26 cellular contexts compared by ENCODE assay signal in the genomic region with DNA sequence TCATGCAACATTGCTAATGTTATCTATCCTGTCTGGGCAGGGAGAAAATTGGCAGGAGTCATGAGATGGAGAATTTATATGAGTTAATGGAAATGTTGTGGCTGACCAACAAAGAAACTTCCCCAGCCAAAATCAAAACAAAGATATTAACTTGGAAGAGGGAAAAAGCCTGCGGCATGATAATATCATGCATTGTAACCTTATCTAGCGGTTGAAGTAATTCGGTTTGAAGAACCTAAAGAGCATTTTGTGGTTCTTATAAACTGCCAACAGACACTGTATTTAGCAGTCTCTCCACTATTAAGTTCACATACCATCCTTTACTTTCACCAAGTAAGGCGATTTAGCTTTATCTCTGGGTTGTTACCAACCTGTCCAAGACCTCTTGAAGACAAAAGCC. TPM values are rescaled to one million over a fixed set of nuclear protein-coding genes. Genes with fewer than 3 reads are reported as not detected.
"Had no signal": no experiment of that assay in that cellular context is flagged by ENCODE, and none has a peak within 500 bp of the region (broad histone marks: within the 10 kb centered on the region; RNA-seq: fewer than 3 reads in every experiment).

No MANE protein-coding gene starts in this region.

- H3K27ac Mint-ChIP-seq: activated naive CD8-positive, alpha-beta T cell treated with anti-CD3 and anti-CD28 coated beads for 36 hours; brain; natural killer cell; type B pancreatic cell had no signal

- H3K4me1 Mint-ChIP-seq: activated naive CD8-positive, alpha-beta T cell treated with anti-CD3 and anti-CD28 coated beads for 36 hours; brain; natural killer cell had no signal

- H3K4me1 ChIP-seq: left ventricle myocardium inferior, prostate gland, spleen, vagina had no signal

- H3K36me3 ChIP-seq: left ventricle myocardium inferior, ovary, prostate gland, spleen, thoracic aorta, vagina had no signal

- DNase-seq: activated CD4-positive, alpha-beta T cell treated with anti-CD3 and anti-CD28 coated beads for 4 hours; activated CD4-positive, alpha-beta T cell treated with anti-CD3 and anti-CD28 coated beads, Interleukin-2, amount 50 U/mL, for 48 hours; activated CD4-positive, CD25-positive, alpha-beta regulatory T cell; activated CD8-positive, alpha-beta memory T cell treated with anti-CD3 and anti-CD28 coated beads, Interleukin-2, amount 50 U/mL, for 48 hours; activated naive CD4-positive, alpha-beta T cell treated with Interleukin-2 at 50 U/mL for 16 hours; activated naive CD8-positive, alpha-beta T cell treated with anti-CD3 and anti-CD28 coated beads for 36 hours; activated T-cell treated with anti-CD3 and anti-CD28 coated beads, Interleukin-2, amount 50 U/mL, for 4 hours; amniotic stem cell; effector CD8-positive, alpha-beta T cell; erythroblast; foreskin melanocyte; left ventricle myocardium inferior; midbrain; natural killer cell; ovary; spleen; stimulated activated CD4-positive, alpha-beta T cell treated with anti-CD3 and anti-CD28 coated beads, Interleukin-4, amount 100 ng/mL, for 24 hours; stimulated activated naive CD4-positive, alpha-beta T cell treated with Interleukin-2 at 50 U/mL for 16 hours; T-helper 9 cell had no signal

- H3K4me3 ChIP-seq: left ventricle myocardium inferior, ovary, prostate gland, spleen, thoracic aorta, vagina had no signal

- H3K27me3 ChIP-seq: ovary, spleen, vagina had no signal

- H3K9me3 ChIP-seq: left ventricle myocardium inferior, ovary, prostate gland, spleen, thoracic aorta, vagina had no signal

- H3K9me3 Mint-ChIP-seq: activated naive CD8-positive, alpha-beta T cell treated with anti-CD3 and anti-CD28 coated beads for 36 hours; activated T-cell treated with anti-CD3 and anti-CD28 coated beads, Interleukin-2, amount 50 U/mL, for 4 hours; brain; type B pancreatic cell had no signal

- H3K27ac ChIP-seq: left ventricle myocardium inferior, ovary, prostate gland, spleen, thoracic aorta, vagina had no signal

- H3K27me3 Mint-ChIP-seq: activated naive CD8-positive, alpha-beta T cell treated with anti-CD3 and anti-CD28 coated beads for 36 hours; brain; type B pancreatic cell had no signal

- H3K4me3 Mint-ChIP-seq: activated naive CD8-positive, alpha-beta T cell treated with anti-CD3 and anti-CD28 coated beads for 36 hours; activated T-cell treated with anti-CD3 and anti-CD28 coated beads, Interleukin-2, amount 50 U/mL, for 4 hours; brain; natural killer cell; type B pancreatic cell had no signal

- ATAC-seq: activated T-cell treated with anti-CD3 and anti-CD28 coated beads, Interleukin-2, amount 50 U/mL, for 4 hours; natural killer cell had no signal

- H3K36me3 Mint-ChIP-seq: activated naive CD8-positive, alpha-beta T cell treated with anti-CD3 and anti-CD28 coated beads for 36 hours; brain; natural killer cell; type B pancreatic cell had no signal

RNA-seq across cellular contexts. Expression of gene DKK2, which starts 42.3 kb away (rescaled TPM):
- total RNA-seq: activated CD8-positive, alpha-beta memory T cell treated with anti-CD3 and anti-CD28 coated beads for 36 hours; activated naive CD8-positive, alpha-beta T cell treated with anti-CD3 and anti-CD28 coated beads for 36 hours; activated T-cell treated with anti-CD3 and anti-CD28 coated beads, Interleukin-2, amount 50 U/mL, for 4 hours; lung microvascular endothelial cell had no signal
